In genomic region chr2:106197878-106198277, GRCh38 we compare ENCODE assay signal across 13 cellular contexts. TPM values are rescaled to one million over a fixed set of nuclear protein-coding genes. Genes with fewer than 3 reads are reported as not detected.
DNase-seq lines count a peak whose midpoint lies in the region; ATAC-seq and TF ChIP-seq lines count a peak whose summit lies in the region.
"Had no signal": no experiment of that assay in that cellular context is flagged by ENCODE, and none has a peak within 500 bp of the region (broad histone marks: within the 10 kb centered on the region; RNA-seq: fewer than 3 reads in every experiment).

No MANE protein-coding gene starts in this region.

- H3K4me3 Mint-ChIP-seq in HFFc6, result peak overlapping the region; percentile 40; the same call in 1 of the 2 replicates
- no peak overlapping the region for H3K4me3 Mint-ChIP-seq in activated T-cell treated with anti-CD3 and anti-CD28 coated beads, Interleukin-2, amount 50 U/mL, for 24 hours
- H3K4me3 Mint-ChIP-seq: T-cell had no signal

- WGBS in body of pancreas, 2 donors, result 29 to 33% methylated on average over 3 of the region's 3 CpGs
- WGBS in hepatocyte (ENCODE audit: low lambda C conversion rate, missing lambda C conversion rate), result 22% methylated on average over 3 of the region's 3 CpGs

- H3K9me3 Mint-ChIP-seq in HFFc6, result no peaks in the 10 kb centered on the region
- no peaks in the 10 kb centered on the region for H3K9me3 Mint-ChIP-seq in activated T-cell treated with anti-CD3 and anti-CD28 coated beads, Interleukin-2, amount 50 U/mL, for 24 hours
- H3K9me3 Mint-ChIP-seq: T-cell had no signal

- H3K27ac ChIP-seq in body of pancreas (no peak overlapping the region), hepatocyte (peak overlapping the region; percentile 45)
- H3K27ac ChIP-seq: colonic mucosa, upper lobe of left lung had no signal

- H3K27me3 Mint-ChIP-seq in HFFc6 (ENCODE audit: insufficient read depth), result peaks cover 3% of the 10 kb centered on the region
- no peaks in the 10 kb centered on the region for H3K27me3 Mint-ChIP-seq in activated T-cell treated with anti-CD3 and anti-CD28 coated beads, Interleukin-2, amount 50 U/mL, for 24 hours
- H3K27me3 Mint-ChIP-seq: T-cell had no signal

- no peaks in the 10 kb centered on the region; the same call in 1 of the 2 replicates for H3K36me3 Mint-ChIP-seq in HFFc6 (ENCODE audit: low read depth)
- H3K36me3 Mint-ChIP-seq in activated T-cell treated with anti-CD3 and anti-CD28 coated beads, Interleukin-2, amount 50 U/mL, for 24 hours (ENCODE audit: low read depth), result peaks cover 4% of the 10 kb centered on the region
- H3K36me3 Mint-ChIP-seq: T-cell had no signal

- peaks cover 4% of the 10 kb centered on the region for H3K79me2 ChIP-seq in hepatocyte

- no peaks in the 10 kb centered on the region for H3K36me3 ChIP-seq in body of pancreas (replicated peaks in 1 of 2; ENCODE audit: insufficient read depth in 1 of 2, low read depth in 2 of 2)
- H3K36me3 ChIP-seq in hepatocyte (replicated peaks; ENCODE audit: insufficient read depth, low read depth), result no peaks in the 10 kb centered on the region
- H3K36me3 ChIP-seq: colonic mucosa, upper lobe of left lung had no signal

- H3K4me1 ChIP-seq in body of pancreas, result peaks cover 8% of the 10 kb centered on the region
- H3K4me1 ChIP-seq in hepatocyte (ENCODE audit: insufficient read depth), result peaks cover 11% of the 10 kb centered on the region
- H3K4me1 ChIP-seq: colonic mucosa had no signal

- peak overlapping the region; percentile 35 for H3K4me2 ChIP-seq in hepatocyte

- TF ChIP-seq POLR2A in body of pancreas (IDR thresholded peaks at IDR 0.05), result no peak

- intact Hi-C loops in body of pancreas (cut with DNase I), result no loop called here

- no peaks in the 10 kb centered on the region for H3K9me3 ChIP-seq in body of pancreas
- no peaks in the 10 kb centered on the region for H3K9me3 ChIP-seq in hepatocyte (ENCODE audit: low read depth)
- H3K9me3 ChIP-seq: colonic mucosa, upper lobe of left lung had no signal

- ATAC-seq in body of pancreas (no peak), HG02798 (IDR thresholded peaks at IDR 0.05; ENCODE audit: poor library complexity, unreplicated experiment) (no peak)
- ATAC-seq: T-cell had no signal

- H4K20me1 ChIP-seq in hepatocyte (ENCODE audit: insufficient read depth, poor library complexity, severe bottlenecking), result no peaks in the 10 kb centered on the region

- H3K9me2 ChIP-seq in hepatocyte (replicated peaks; ENCODE audit: insufficient read depth), result no peaks in the 10 kb centered on the region

- peaks cover 24% of the 10 kb centered on the region for H3K4me1 Mint-ChIP-seq in HFFc6 (ENCODE audit: low read depth)
- peaks cover 13% of the 10 kb centered on the region for H3K4me1 Mint-ChIP-seq in activated T-cell treated with anti-CD3 and anti-CD28 coated beads, Interleukin-2, amount 50 U/mL, for 24 hours (ENCODE audit: low read depth)

- H3K27ac Mint-ChIP-seq in HFFc6, result peak overlapping the region; percentile 40; the same call in 1 of the 2 replicates
- no peak overlapping the region for H3K27ac Mint-ChIP-seq in activated T-cell treated with anti-CD3 and anti-CD28 coated beads, Interleukin-2, amount 50 U/mL, for 24 hours
- H3K27ac Mint-ChIP-seq: T-cell had no signal

- H2AFZ ChIP-seq in hepatocyte, result no peak overlapping the region

- TF ChIP-seq CTCF in HFFc6 (IDR thresholded peaks at IDR 0.05), result no peak
- no peak for TF ChIP-seq CTCF in body of pancreas (IDR thresholded peaks at IDR 0.05)
- TF ChIP-seq CTCF in hepatocyte (IDR thresholded peaks at IDR 0.05; ENCODE audit: poor library complexity), result no peak

- H3K4me3 ChIP-seq in body of pancreas (no peak overlapping the region), hepatocyte (no peak overlapping the region)
- H3K4me3 ChIP-seq: colonic mucosa, upper lobe of left lung had no signal

- H3K27me3 ChIP-seq in body of pancreas, result no peaks in the 10 kb centered on the region
- H3K27me3 ChIP-seq in hepatocyte, result no peaks in the 10 kb centered on the region
- H3K27me3 ChIP-seq: colonic mucosa, upper lobe of left lung had no signal

- DNase-seq in A172 (ENCODE audit: low spot score) (peak; percentile 48), HFFc6 (peak; percentile 85), body of pancreas (peak in 3 of 4 donors; percentile 9 to 45 (median 34)), hepatocyte (ENCODE audit: low spot score) (peak; percentile 66), NCI-H2227 (lab: John Stamatoyannopoulos, UW; ENCODE audit: unreplicated experiment) (no peak), T-helper 1 cell (no peak)
- DNase-seq in activated T-cell treated with anti-CD3 and anti-CD28 coated beads, Interleukin-2, amount 50 U/mL, for 24 hours, result no peak
- DNase-seq: colonic mucosa, NCI-H69, occipital lobe, T-cell, upper lobe of left lung had no signal

RNA-seq across cellular contexts. Expression of gene UXS1, which starts 3.8 kb away (rescaled TPM):
- 26.4 and 31.5 TPM in 2 replicates for total RNA-seq in A172 (2014; rRNA removed; shearing (Covaris generic))
- total RNA-seq in HFFc6 (2021; fragmentation: NEBNext Ultra II Directional; extraction: Animal tissue kit (Norgen Biotek cat#: 25700)), result 10 to 100 TPM; 40.0 to 51.9 (median 44.5) TPM
- total RNA-seq in body of pancreas (10 to 100 TPM; 15.8 to 33.6 TPM), hepatocyte (46.5 and 68.4 TPM in 2 replicates)
- polyA plus RNA-seq in hepatocyte, result 83.2 and 84.9 TPM in 2 replicates

Comparison
In these comparisons a context has a peak if more than half of its experiments do, and no peak if none do; other contexts are left out.
1. DNase-seq: peak in A172 (single experiment), HFFc6 (single experiment), body of pancreas (3 of 4) and hepatocyte (single experiment); none in NCI-H2227 (single experiment), activated T-cell treated with anti-CD3 and anti-CD28 coated beads, Interleukin-2, amount 50 U/mL, for 24 hours (single experiment) and T-helper 1 cell (0 of 5).